Comparison of ENCODE assay signal across 39 cellular contexts in genomic region chr12:51944608-51945233, GRCh38. TPM values are rescaled to one million over a fixed set of nuclear protein-coding genes. Genes with fewer than 3 reads are reported as not detected.
"Had no signal": no experiment of that assay in that cellular context is flagged by ENCODE, and none has a peak within 500 bp of the region (broad histone marks: within the 10 kb centered on the region; RNA-seq: fewer than 3 reads in every experiment).

No MANE protein-coding gene starts in this region.

- DNase-seq: activated B cell treated with CpG ODN at 0.5 μM for 24 hours; activated CD4-positive, alpha-beta memory T cell treated with anti-CD3 and anti-CD28 coated beads for 36 hours; activated CD4-positive, alpha-beta T cell treated with anti-CD3 and anti-CD28 coated beads for 4 hours; activated CD4-positive, alpha-beta T cell treated with anti-CD3 and anti-CD28 coated beads, Interleukin-2, amount 10 ng/mL, durations not matched to agents 24 days and 14 days; activated CD4-positive, alpha-beta T cell treated with anti-CD3 and anti-CD28 coated beads, Interleukin-2, amount 50 U/mL, for 1 hour; activated CD4-positive, alpha-beta T cell treated with anti-CD3 and anti-CD28 coated beads, Interleukin-2, amount 50 U/mL, for 4 hours; activated CD4-positive, CD25-positive, alpha-beta regulatory T cell treated with anti-CD3 and anti-CD28 coated beads, Interleukin-2, amount 50 U/mL, for 72 hours; activated CD8-positive, alpha-beta memory T cell treated with anti-CD3 and anti-CD28 coated beads, Interleukin-2, amount 50 U/mL, for 4 hours; activated CD8-positive, alpha-beta T cell treated with anti-CD3 and anti-CD28 coated beads for 36 hours; activated effector memory CD4-positive, alpha-beta T cell treated with Interleukin-2 at 50 U/mL for 16 hours; activated gamma-delta T cell; activated naive CD4-positive, alpha-beta T cell treated with anti-CD3 and anti-CD28 coated beads, Interleukin-2, amount 10 ng/mL, durations not matched to agents 7 days and 5 days; activated naive CD4-positive, alpha-beta T cell treated with Interleukin-2 at 50 U/mL for 16 hours; activated naive CD8-positive, alpha-beta T cell treated with anti-CD3 and anti-CD28 coated beads, Interleukin-2, amount 10 ng/mL, durations not matched to agents 7 days and 5 days; activated naive CD8-positive, alpha-beta T cell treated with anti-CD3 and anti-CD28 coated beads, Interleukin-2, amount 50 U/mL, for 24 hours; activated T-cell treated with anti-CD3 and anti-CD28 coated beads for 4 hours; activated T-cell treated with anti-CD3 and anti-CD28 coated beads, Interleukin-2, amount 50 U/mL, for 1 hour; activated T-cell treated with anti-CD3 and anti-CD28 coated beads, Interleukin-2, amount 50 U/mL, for 4 hours; activated T-cell treated with anti-CD3 and anti-CD28 coated beads, Interleukin-2, amount 50 U/mL, for 72 hours; amniotic stem cell; aorta; body of pancreas; brain microvascular endothelial cell; central memory CD4-positive, alpha-beta T cell; T-helper 1 cell; T-helper 2 cell; T-helper 9 cell had no signal

- H3K4me1 ChIP-seq: breast epithelium had no signal

- H3K4me3 Mint-ChIP-seq: activated B cell treated with CpG ODN at 0.5 μM for 24 hours; activated CD4-positive, alpha-beta memory T cell treated with anti-CD3 and anti-CD28 coated beads for 36 hours; activated CD4-positive, alpha-beta T cell treated with anti-CD3 and anti-CD28 coated beads, Interleukin-2, amount 10 ng/mL, durations not matched to agents 24 days and 14 days; activated CD8-positive, alpha-beta T cell treated with anti-CD3 and anti-CD28 coated beads for 36 hours; activated naive CD4-positive, alpha-beta T cell treated with anti-CD3 and anti-CD28 coated beads, Interleukin-2, amount 10 ng/mL, durations not matched to agents 7 days and 5 days; activated naive CD4-positive, alpha-beta T cell treated with anti-CD3 and anti-CD28 coated beads, Interleukin-2, amount 50 U/mL, for 24 hours; activated naive CD8-positive, alpha-beta T cell; activated naive CD8-positive, alpha-beta T cell treated with anti-CD3 and anti-CD28 coated beads, Interleukin-2, amount 10 ng/mL, durations not matched to agents 7 days and 5 days; activated naive CD8-positive, alpha-beta T cell treated with anti-CD3 and anti-CD28 coated beads, Interleukin-2, amount 50 U/mL, for 24 hours; activated T-cell treated with anti-CD3 and anti-CD28 coated beads, Interleukin-2, amount 50 U/mL, for 4 hours; activated T-cell treated with anti-CD3 and anti-CD28 coated beads, Interleukin-2, amount 50 U/mL, for 72 hours; activated T-helper 1 cell treated with anti-CD3 and anti-CD28 coated beads, Interleukin-12 subunit alpha, Interleukin-12 subunit beta, Interleukin-2, Interleukin-4 antibody, amounts not matched to agents 30 ng/mL and 10 ng/mL and 1 ng/mL, durations not matched to agents 14 hours and 24 hours and 36 hours; T-helper 1 cell treated with Interleukin-12 subunit alpha and Interleukin-12 subunit beta and Interleukin-4 antibody, amounts not matched to agents 30 μg/mL and 1 μg/mL, for 36 hours; T-helper 2 cell treated with Interferon-gamma antibody and Interleukin-4, amounts not matched to agents 5 μg/mL and 100 μg/mL, for 36 hours had no signal

- H3K36me3 Mint-ChIP-seq: activated naive CD4-positive, alpha-beta T cell treated with anti-CD3 and anti-CD28 coated beads, Interleukin-2, amount 10 ng/mL, durations not matched to agents 7 days and 5 days had no signal

- H3K9me3 ChIP-seq: adrenal gland, body of pancreas had no signal

- H3K27ac Mint-ChIP-seq: activated B cell treated with CpG ODN at 0.5 μM for 24 hours; activated CD4-positive, alpha-beta memory T cell treated with anti-CD3 and anti-CD28 coated beads for 36 hours; activated CD4-positive, alpha-beta T cell treated with anti-CD3 and anti-CD28 coated beads, Interleukin-2, amount 10 ng/mL, durations not matched to agents 24 days and 14 days; activated CD8-positive, alpha-beta T cell treated with anti-CD3 and anti-CD28 coated beads for 36 hours; activated naive CD4-positive, alpha-beta T cell treated with anti-CD3 and anti-CD28 coated beads, Interleukin-2, amount 10 ng/mL, durations not matched to agents 7 days and 5 days; activated naive CD4-positive, alpha-beta T cell treated with anti-CD3 and anti-CD28 coated beads, Interleukin-2, amount 50 U/mL, for 24 hours; activated naive CD8-positive, alpha-beta T cell; activated naive CD8-positive, alpha-beta T cell treated with anti-CD3 and anti-CD28 coated beads, Interleukin-2, amount 10 ng/mL, durations not matched to agents 7 days and 5 days; activated naive CD8-positive, alpha-beta T cell treated with anti-CD3 and anti-CD28 coated beads, Interleukin-2, amount 50 U/mL, for 24 hours; activated T-cell treated with anti-CD3 and anti-CD28 coated beads, Interleukin-2, amount 50 U/mL, for 72 hours; activated T-helper 1 cell treated with anti-CD3 and anti-CD28 coated beads, Interleukin-12 subunit alpha, Interleukin-12 subunit beta, Interleukin-2, Interleukin-4 antibody, amounts not matched to agents 30 ng/mL and 10 ng/mL and 1 ng/mL, durations not matched to agents 14 hours and 24 hours and 36 hours; activated T-helper 2 cell treated with anti-CD3 and anti-CD28 coated beads, Interferon-gamma antibody, Interleukin-2, Interleukin-4, amounts not matched to agents 10 μg/mL and 5 μg/mL and 100 μg/mL, durations not matched to agents 14 hours and 24 hours and 36 hours; T-helper 1 cell treated with Interleukin-12 subunit alpha and Interleukin-12 subunit beta and Interleukin-4 antibody, amounts not matched to agents 30 μg/mL and 1 μg/mL, for 36 hours; T-helper 2 cell treated with Interferon-gamma antibody and Interleukin-4, amounts not matched to agents 5 μg/mL and 100 μg/mL, for 36 hours had no signal

- H3K27ac ChIP-seq: adrenal gland, body of pancreas, brain microvascular endothelial cell, breast epithelium, VCaP had no signal

- ATAC-seq: activated CD8-positive, alpha-beta T cell treated with anti-CD3 and anti-CD28 coated beads for 36 hours; activated naive CD8-positive, alpha-beta T cell treated with anti-CD3 and anti-CD28 coated beads, Interleukin-2, amount 50 U/mL, for 24 hours; activated T-cell treated with anti-CD3 and anti-CD28 coated beads, Interleukin-2, amount 50 U/mL, for 4 hours; activated T-cell treated with anti-CD3 and anti-CD28 coated beads, Interleukin-2, amount 50 U/mL, for 72 hours; body of pancreas had no signal

- H3K27me3 Mint-ChIP-seq: activated naive CD4-positive, alpha-beta T cell treated with anti-CD3 and anti-CD28 coated beads, Interleukin-2, amount 50 U/mL, for 24 hours had no signal

- H3K4me1 Mint-ChIP-seq: activated B cell treated with CpG ODN at 0.5 μM for 24 hours; activated CD4-positive, alpha-beta T cell treated with anti-CD3 and anti-CD28 coated beads, Interleukin-2, amount 10 ng/mL, durations not matched to agents 24 days and 14 days; activated naive CD8-positive, alpha-beta T cell treated with anti-CD3 and anti-CD28 coated beads, Interleukin-2, amount 50 U/mL, for 24 hours had no signal

- H3K27me3 ChIP-seq: adrenal gland, body of pancreas, brain microvascular endothelial cell, breast epithelium had no signal

- H3K4me3 ChIP-seq: adrenal gland, body of pancreas, breast epithelium had no signal

- H3K36me3 ChIP-seq: adrenal gland, brain microvascular endothelial cell, breast epithelium had no signal

RNA-seq across cellular contexts. Expression of gene ACVRL1, which starts 37.4 kb away (rescaled TPM):
- total RNA-seq: activated B cell treated with CpG ODN at 0.5 μM for 24 hours; activated CD4-positive, alpha-beta memory T cell treated with anti-CD3 and anti-CD28 coated beads for 36 hours; activated CD4-positive, alpha-beta T cell treated with anti-CD3 and anti-CD28 coated beads, Interleukin-2, amount 10 ng/mL, durations not matched to agents 24 days and 14 days; activated CD8-positive, alpha-beta memory T cell treated with anti-CD3 and anti-CD28 coated beads for 36 hours; activated CD8-positive, alpha-beta T cell treated with anti-CD3 and anti-CD28 coated beads for 36 hours; activated naive CD8-positive, alpha-beta T cell treated with anti-CD3 and anti-CD28 coated beads, Interleukin-2, amount 10 ng/mL, durations not matched to agents 7 days and 5 days; activated T-cell treated with anti-CD3 and anti-CD28 coated beads, Interleukin-2, amount 50 U/mL, for 72 hours; activated T-helper 1 cell treated with anti-CD3 and anti-CD28 coated beads, Interleukin-12 subunit alpha, Interleukin-12 subunit beta, Interleukin-2, Interleukin-4 antibody, amounts not matched to agents 30 ng/mL and 10 ng/mL and 1 ng/mL, durations not matched to agents 14 hours and 24 hours and 36 hours; activated T-helper 2 cell treated with anti-CD3 and anti-CD28 coated beads, Interferon-gamma antibody, Interleukin-2, Interleukin-4, amounts not matched to agents 10 μg/mL and 5 μg/mL and 100 μg/mL, durations not matched to agents 14 hours and 24 hours and 36 hours had no signal

RNA-seq across cellular contexts. Expression of gene ANKRD33, which starts 56.8 kb away (rescaled TPM):
- total RNA-seq: activated B cell treated with CpG ODN at 0.5 μM for 24 hours; activated CD4-positive, alpha-beta memory T cell treated with anti-CD3 and anti-CD28 coated beads for 36 hours; activated CD4-positive, alpha-beta T cell treated with anti-CD3 and anti-CD28 coated beads, Interleukin-2, amount 10 ng/mL, durations not matched to agents 24 days and 14 days; activated CD8-positive, alpha-beta memory T cell treated with anti-CD3 and anti-CD28 coated beads for 36 hours; activated CD8-positive, alpha-beta T cell treated with anti-CD3 and anti-CD28 coated beads for 36 hours; activated naive CD8-positive, alpha-beta T cell treated with anti-CD3 and anti-CD28 coated beads, Interleukin-2, amount 10 ng/mL, durations not matched to agents 7 days and 5 days; activated T-cell treated with anti-CD3 and anti-CD28 coated beads, Interleukin-2, amount 50 U/mL, for 4 hours; activated T-cell treated with anti-CD3 and anti-CD28 coated beads, Interleukin-2, amount 50 U/mL, for 72 hours; activated T-helper 1 cell treated with anti-CD3 and anti-CD28 coated beads, Interleukin-12 subunit alpha, Interleukin-12 subunit beta, Interleukin-2, Interleukin-4 antibody, amounts not matched to agents 30 ng/mL and 10 ng/mL and 1 ng/mL, durations not matched to agents 14 hours and 24 hours and 36 hours; activated T-helper 2 cell treated with anti-CD3 and anti-CD28 coated beads, Interferon-gamma antibody, Interleukin-2, Interleukin-4, amounts not matched to agents 10 μg/mL and 5 μg/mL and 100 μg/mL, durations not matched to agents 14 hours and 24 hours and 36 hours; astrocyte; body of pancreas; breast epithelium; cardiac septum had no signal
